27 cellular contexts compared by ENCODE assay signal in genomic region chr6:134381926-134382325, GRCh38.
DNase-seq lines count a peak whose midpoint lies in the region; ATAC-seq and TF ChIP-seq lines count a peak whose summit lies in the region.
"Had no signal": no experiment of that assay in that cellular context is flagged by ENCODE, and none has a peak within 500 bp of the region (broad histone marks: within the 10 kb centered on the region; RNA-seq: fewer than 3 reads in every experiment).

No MANE protein-coding gene starts in this region.

- no peaks in the 10 kb centered on the region for H3K36me3 ChIP-seq in stomach
- H3K36me3 ChIP-seq in right atrium auricular region = no peaks in the 10 kb centered on the region
- H3K36me3 ChIP-seq: adrenal gland, lower lobe of right lung, ovary, spleen, tibial nerve, WERI-Rb-1 had no signal

- DNase-seq in NCI-H2227 (lab: John Stamatoyannopoulos, UW; ENCODE audit: unreplicated experiment) = peak; percentile 2
- no peak for DNase-seq in NCI-H2227 treated with DMSO at 0.1 percent for 48 hours (lab: John Stamatoyannopoulos, UW)
- DNase-seq in NCI-H2029 (lab: John Stamatoyannopoulos, UW) = peak; percentile 17
- DNase-seq in dermis microvascular lymphatic vessel endothelial cell (ENCODE audit: low read depth in 2 of 2) = peak; percentile 43 to 84
- peak; percentile 52 for DNase-seq in stomach
- no peak for DNase-seq in natural killer cell treated with Interleukin-12 subunit alpha and Interleukin-12 subunit beta and Interleukin-15 and Interleukin-18, amount 100 ng/mL, for 72 hours (ENCODE audit: low spot score)
- no peak for DNase-seq in activated CD4-positive, alpha-beta memory T cell treated with anti-CD3 and anti-CD28 coated beads, Interleukin-2, amount 10 ng/mL, durations not matched to agents 7 days and 5 days
- no peak for DNase-seq in right atrium auricular region (ENCODE audit: low spot score)
- DNase-seq: activated CD4-positive, alpha-beta T cell treated with anti-CD3 and anti-CD28 coated beads, Interleukin-2, amount 10 ng/mL, durations not matched to agents 24 days and 14 days; activated CD8-positive, alpha-beta memory T cell treated with anti-CD3 and anti-CD28 coated beads, Interleukin-2, amount 10 ng/mL, durations not matched to agents 7 days and 5 days; activated naive CD4-positive, alpha-beta T cell treated with Interleukin-2 at 50 U/mL for 16 hours; activated T-cell treated with anti-CD3 and anti-CD28 coated beads, Interleukin-2, amount 50 U/mL, for 72 hours; body of pancreas; head of caudate nucleus; Karpas-422; kidney glomerular epithelial cell; lower lobe of right lung; NCI-H1930; NCI-H524 treated with DMSO at 0.1 percent for 48 hours; ovary; spleen; SW 1271; T-helper 9 cell; WERI-Rb-1 had no signal

- H3K9me3 ChIP-seq in stomach (no peaks in the 10 kb centered on the region), right atrium auricular region (no peaks in the 10 kb centered on the region)
- H3K9me3 ChIP-seq: adrenal gland, body of pancreas, lower lobe of right lung, ovary, spleen, tibial nerve had no signal

- no peak for ATAC-seq in natural killer cell treated with Interleukin-12 subunit alpha and Interleukin-12 subunit beta and Interleukin-15 and Interleukin-18, amount 100 ng/mL, for 72 hours
- ATAC-seq: activated CD8-positive, alpha-beta memory T cell treated with anti-CD3 and anti-CD28 coated beads, Interleukin-2, amount 10 ng/mL, durations not matched to agents 7 days and 5 days; activated T-cell treated with anti-CD3 and anti-CD28 coated beads, Interleukin-2, amount 50 U/mL, for 72 hours; body of pancreas; HCT116; lower lobe of right lung had no signal

- intact Hi-C loops in stomach (cut with DNase I; ENCODE audit: low total_unique reads) = no loop called here

- H3K4me3 Mint-ChIP-seq in natural killer cell treated with Interleukin-12 subunit alpha and Interleukin-12 subunit beta and Interleukin-15 and Interleukin-18, amount 100 ng/mL, for 72 hours = no peak overlapping the region
- H3K4me3 Mint-ChIP-seq in activated CD4-positive, alpha-beta memory T cell treated with anti-CD3 and anti-CD28 coated beads, Interleukin-2, amount 10 ng/mL, durations not matched to agents 7 days and 5 days = no peak overlapping the region
- H3K4me3 Mint-ChIP-seq: activated CD4-positive, alpha-beta T cell treated with anti-CD3 and anti-CD28 coated beads, Interleukin-2, amount 10 ng/mL, durations not matched to agents 24 days and 14 days; activated CD8-positive, alpha-beta memory T cell treated with anti-CD3 and anti-CD28 coated beads, Interleukin-2, amount 10 ng/mL, durations not matched to agents 7 days and 5 days; activated T-cell treated with anti-CD3 and anti-CD28 coated beads, Interleukin-2, amount 50 U/mL, for 72 hours had no signal

- H3K36me3 Mint-ChIP-seq in natural killer cell treated with Interleukin-12 subunit alpha and Interleukin-12 subunit beta and Interleukin-15 and Interleukin-18, amount 100 ng/mL, for 72 hours = no peaks in the 10 kb centered on the region
- H3K36me3 Mint-ChIP-seq in activated CD4-positive, alpha-beta memory T cell treated with anti-CD3 and anti-CD28 coated beads, Interleukin-2, amount 10 ng/mL, durations not matched to agents 7 days and 5 days (ENCODE audit: low read depth) = peaks cover 4% of the 10 kb centered on the region

- CTCF ChIA-PET in activated CD4-positive, alpha-beta memory T cell treated with anti-CD3 and anti-CD28 coated beads, Interleukin-2, amount 10 ng/mL, durations not matched to agents 7 days and 5 days (lab: Charles Lee) = interaction anchor here (0.6 to 1.3 kb wide), 2 partner anchors 13 to 309 kb away, joined by 3 to 4 read pairs; no protein-coding TSS in a partner anchor

- no peak for TF ChIP-seq EP300 in stomach (IDR thresholded peaks at IDR 0.05)

- TF ChIP-seq CTCF in stomach (IDR thresholded peaks at IDR 0.05) = no peak
- no peak for TF ChIP-seq CTCF in right atrium auricular region (IDR thresholded peaks at IDR 0.05)

- H3K27ac ChIP-seq in stomach (no peak overlapping the region), right atrium auricular region (no peak overlapping the region)
- H3K27ac ChIP-seq: adrenal gland, body of pancreas, lower lobe of right lung, ovary, spleen, tibial nerve, WERI-Rb-1 had no signal

- H3K27ac Mint-ChIP-seq in natural killer cell treated with Interleukin-12 subunit alpha and Interleukin-12 subunit beta and Interleukin-15 and Interleukin-18, amount 100 ng/mL, for 72 hours = no peak overlapping the region
- no peak overlapping the region for H3K27ac Mint-ChIP-seq in activated CD4-positive, alpha-beta memory T cell treated with anti-CD3 and anti-CD28 coated beads, Interleukin-2, amount 10 ng/mL, durations not matched to agents 7 days and 5 days
- H3K27ac Mint-ChIP-seq: activated CD4-positive, alpha-beta T cell treated with anti-CD3 and anti-CD28 coated beads, Interleukin-2, amount 10 ng/mL, durations not matched to agents 24 days and 14 days; activated CD8-positive, alpha-beta memory T cell treated with anti-CD3 and anti-CD28 coated beads, Interleukin-2, amount 10 ng/mL, durations not matched to agents 7 days and 5 days; activated T-cell treated with anti-CD3 and anti-CD28 coated beads, Interleukin-2, amount 50 U/mL, for 72 hours had no signal

- WGBS in stomach, 5 donors = 49 to 63% (median 61%) methylated on average over 5 of the region's 5 CpGs

- H3K27me3 Mint-ChIP-seq in natural killer cell treated with Interleukin-12 subunit alpha and Interleukin-12 subunit beta and Interleukin-15 and Interleukin-18, amount 100 ng/mL, for 72 hours = peaks cover 0 to 8% of the 10 kb centered on the region in 2 donors
- no peaks in the 10 kb centered on the region for H3K27me3 Mint-ChIP-seq in activated CD4-positive, alpha-beta memory T cell treated with anti-CD3 and anti-CD28 coated beads, Interleukin-2, amount 10 ng/mL, durations not matched to agents 7 days and 5 days
- H3K27me3 Mint-ChIP-seq: activated CD4-positive, alpha-beta T cell treated with anti-CD3 and anti-CD28 coated beads, Interleukin-2, amount 10 ng/mL, durations not matched to agents 24 days and 14 days; activated CD8-positive, alpha-beta memory T cell treated with anti-CD3 and anti-CD28 coated beads, Interleukin-2, amount 10 ng/mL, durations not matched to agents 7 days and 5 days had no signal

- H3K9me3 Mint-ChIP-seq in natural killer cell treated with Interleukin-12 subunit alpha and Interleukin-12 subunit beta and Interleukin-15 and Interleukin-18, amount 100 ng/mL, for 72 hours = no peaks in the 10 kb centered on the region
- peaks cover 2% of the 10 kb centered on the region for H3K9me3 Mint-ChIP-seq in activated CD4-positive, alpha-beta memory T cell treated with anti-CD3 and anti-CD28 coated beads, Interleukin-2, amount 10 ng/mL, durations not matched to agents 7 days and 5 days
- H3K9me3 Mint-ChIP-seq: activated T-cell treated with anti-CD3 and anti-CD28 coated beads, Interleukin-2, amount 50 U/mL, for 72 hours had no signal

- POLR2A ChIA-PET in activated CD4-positive, alpha-beta memory T cell treated with anti-CD3 and anti-CD28 coated beads, Interleukin-2, amount 10 ng/mL, durations not matched to agents 7 days and 5 days (lab: Charles Lee) = interaction anchor here (1.3 kb wide), 1 partner anchor 15 kb away, joined by 3 read pairs; no protein-coding TSS in a partner anchor

- H3K4me1 ChIP-seq in stomach = peaks cover 4 to 18% (median 14%) of the 10 kb centered on the region in 4 donors
- no peaks in the 10 kb centered on the region for H3K4me1 ChIP-seq in right atrium auricular region

- H3K27me3 ChIP-seq in stomach = no peaks in the 10 kb centered on the region
- no peaks in the 10 kb centered on the region for H3K27me3 ChIP-seq in right atrium auricular region
- H3K27me3 ChIP-seq: adrenal gland, body of pancreas, ovary, spleen, tibial nerve had no signal

- H3K4me3 ChIP-seq in stomach (no peak overlapping the region), right atrium auricular region (no peak overlapping the region)
- H3K4me3 ChIP-seq: adrenal gland, body of pancreas, lower lobe of right lung, ovary, spleen, tibial nerve had no signal

- H3K4me1 Mint-ChIP-seq in natural killer cell treated with Interleukin-12 subunit alpha and Interleukin-12 subunit beta and Interleukin-15 and Interleukin-18, amount 100 ng/mL, for 72 hours (ENCODE audit: low read depth in 2 of 2) = peaks cover under 1 to 11% of the 10 kb centered on the region in 2 donors
- peaks cover 23% of the 10 kb centered on the region for H3K4me1 Mint-ChIP-seq in activated CD4-positive, alpha-beta memory T cell treated with anti-CD3 and anti-CD28 coated beads, Interleukin-2, amount 10 ng/mL, durations not matched to agents 7 days and 5 days

- TF ChIP-seq POLR2A in stomach (IDR thresholded peaks at IDR 0.05) = no peak

Comparison
In these comparisons a context has a peak if more than half of its experiments do, and no peak if none do; other contexts are left out.
1. DNase-seq: peak in NCI-H2227 (single experiment), NCI-H2029 (single experiment), dermis microvascular lymphatic vessel endothelial cell (2 of 2) and stomach (single experiment); none in NCI-H2227 treated with DMSO at 0.1 percent for 48 hours (single experiment), natural killer cell treated with Interleukin-12 subunit alpha and Interleukin-12 subunit beta and Interleukin-15 and Interleukin-18, amount 100 ng/mL, for 72 hours (single experiment), activated CD4-positive, alpha-beta memory T cell treated with anti-CD3 and anti-CD28 coated beads, Interleukin-2, amount 10 ng/mL, durations not matched to agents 7 days and 5 days (single experiment) and right atrium auricular region (single experiment).